28 cellular contexts compared by ENCODE assay signal in the genomic region with DNA sequence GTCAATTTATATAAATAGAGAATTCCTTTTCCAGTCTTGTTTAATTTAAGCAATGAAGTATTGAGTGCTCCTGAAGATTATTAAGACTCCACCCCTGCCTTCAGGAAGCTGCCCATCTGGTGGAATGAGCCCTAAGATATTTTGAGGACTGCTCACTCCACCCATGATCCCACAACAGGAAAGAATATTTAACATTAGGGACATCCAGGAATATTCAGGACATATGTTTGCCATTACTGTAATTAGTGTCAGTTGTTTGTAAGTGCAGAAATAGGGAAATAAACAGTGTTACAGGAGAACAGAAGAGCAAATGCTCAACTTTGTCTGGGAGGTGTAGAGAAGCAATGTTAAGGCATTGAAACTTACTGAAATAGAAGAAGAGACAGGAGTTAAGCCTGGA.
"Had no signal": no experiment of that assay in that cellular context is flagged by ENCODE, and none has a peak within 500 bp of the region (broad histone marks: within the 10 kb centered on the region; RNA-seq: fewer than 3 reads in every experiment).

No MANE protein-coding gene starts in this region.

- H3K4me1 Mint-ChIP-seq: naive B cell; neural crest cell; stimulated activated effector memory CD8-positive, alpha-beta T cell treated with anti-CD3 and anti-CD28 coated beads, Interleukin-12 subunit alpha, Interleukin-12 subunit beta, amount 100 ng/mL, for 72 hours had no signal

- H3K4me3 Mint-ChIP-seq: mesothelial cell of epicardium; naive B cell; natural killer cell treated with Interleukin-12 subunit alpha and Interleukin-12 subunit beta and Interleukin-15 and Interleukin-18, amount 100 ng/mL, for 72 hours; neural crest cell; stimulated activated effector memory CD8-positive, alpha-beta T cell treated with anti-CD3 and anti-CD28 coated beads, Interleukin-12 subunit alpha, Interleukin-12 subunit beta, amount 100 ng/mL, for 72 hours had no signal

- H3K27me3 ChIP-seq: esophagus muscularis mucosa, gastrocnemius medialis, heart left ventricle, hepatocyte, neutrophil, stomach, thyroid gland, vagina had no signal

- H3K36me3 Mint-ChIP-seq: mesothelial cell of epicardium; naive B cell; stimulated activated effector memory CD8-positive, alpha-beta T cell treated with anti-CD3 and anti-CD28 coated beads, Interleukin-12 subunit alpha, Interleukin-12 subunit beta, amount 100 ng/mL, for 72 hours had no signal

- H3K4me1 ChIP-seq: esophagus muscularis mucosa, gastrocnemius medialis, heart left ventricle, parathyroid adenoma, stomach, thyroid gland, vagina had no signal

- H3K9ac ChIP-seq: parathyroid adenoma had no signal

- H3K27ac Mint-ChIP-seq: mesothelial cell of epicardium; natural killer cell treated with Interleukin-12 subunit alpha and Interleukin-12 subunit beta and Interleukin-15 and Interleukin-18, amount 100 ng/mL, for 72 hours; progenitor cell of endocrine pancreas; stimulated activated effector memory CD8-positive, alpha-beta T cell treated with anti-CD3 and anti-CD28 coated beads, Interleukin-12 subunit alpha, Interleukin-12 subunit beta, amount 100 ng/mL, for 72 hours had no signal

- H3K27me3 Mint-ChIP-seq: naive B cell; natural killer cell treated with Interleukin-12 subunit alpha and Interleukin-12 subunit beta and Interleukin-15 and Interleukin-18, amount 100 ng/mL, for 72 hours; progenitor cell of endocrine pancreas had no signal

- H3K4me3 ChIP-seq: coronary artery, esophagus muscularis mucosa, gastrocnemius medialis, heart left ventricle, hepatocyte, lung, mucosa of descending colon, smooth muscle cell, stomach, thyroid gland, vagina had no signal

- DNase-seq: dermis blood vessel endothelial cell; effector memory CD4-positive, alpha-beta T cell; gastrocnemius medialis; heart left ventricle; kidney; mesenchymal stem cell; mucosa of descending colon; naive B cell; stimulated activated CD4-positive, alpha-beta T cell treated with anti-CD3 and anti-CD28 coated beads, Interleukin-12 subunit alpha, Interleukin-12 subunit beta, amount 100 ng/mL, for 4 hours; stimulated activated CD4-positive, alpha-beta T cell treated with anti-CD3 and anti-CD28 coated beads, Interleukin-1b, Interleukin-23, amount 100 ng/mL, for 48 hours; stimulated activated CD4-positive, alpha-beta T cell treated with anti-CD3 and anti-CD28 coated beads, Interleukin-4, amount 100 ng/mL, for 1 hour; stimulated activated naive CD4-positive, alpha-beta T cell treated with Interleukin-2 at 50 U/mL for 16 hours; stomach; thyroid gland; trophoblast cell had no signal

- H3K9me3 ChIP-seq: esophagus muscularis mucosa, gastrocnemius medialis, mucosa of descending colon, neutrophil, thyroid gland, vagina had no signal

- H3K36me3 ChIP-seq: esophagus muscularis mucosa, gastrocnemius medialis, heart left ventricle, neutrophil, stomach, thyroid gland, vagina had no signal
